Comparison of ENCODE assay signal across 13 cellular contexts in genomic region chr19:35783469-35784400, GRCh38. TPM values are rescaled to one million over a fixed set of nuclear protein-coding genes. Genes with fewer than 3 reads are reported as not detected.
A peak's percentile ranks its signal among the peaks of the same experiment; 100 is the strongest.
DNase-seq lines count a peak whose midpoint lies in the region.
"Had no signal": no experiment of that assay in that cellular context is flagged by ENCODE, and none has a peak within 500 bp of the region (broad histone marks: within the 10 kb centered on the region; RNA-seq: fewer than 3 reads in every experiment).

No MANE protein-coding gene starts in this region.

- no peak overlapping the region for H3K27ac ChIP-seq in CD4-positive, alpha-beta memory T cell (ENCODE audit: low read depth, low read length)
- H3K27ac ChIP-seq: cardiac muscle cell, gastroesophageal sphincter, left lung had no signal

- H3K9me3 Mint-ChIP-seq in CD4-positive, alpha-beta memory T cell = peaks cover 0 to 2% (median 0%) of the 10 kb centered on the region in 8 donors

- intact Hi-C loops in CD4-positive, alpha-beta memory T cell (cut with micrococcal nuclease) = no loop called here

- peaks cover 0 to 1% (median 0%) of the 10 kb centered on the region in 4 donors for H3K4me1 Mint-ChIP-seq in CD4-positive, alpha-beta memory T cell

- no peaks in the 10 kb centered on the region for H3K9me3 ChIP-seq in CD4-positive, alpha-beta memory T cell (ENCODE audit: control insufficient read depth in 1 of 2, low read length in 2 of 2)
- H3K9me3 ChIP-seq: gastroesophageal sphincter, left lung had no signal

- no peak overlapping the region for H3K27ac Mint-ChIP-seq in CD4-positive, alpha-beta memory T cell

- no peaks in the 10 kb centered on the region for H3K4me1 ChIP-seq in CD4-positive, alpha-beta memory T cell (ENCODE audit: insufficient read depth, low read length)
- H3K4me1 ChIP-seq: gastroesophageal sphincter, left lung had no signal

- peak; percentile 88 for DNase-seq in H7
- no peak for DNase-seq in stimulated activated CD4-positive, alpha-beta T cell treated with anti-CD3 and anti-CD28 coated beads, Interleukin-4, amount 100 ng/mL, for 4 hours
- no peak for DNase-seq in CD4-positive, alpha-beta memory T cell
- DNase-seq: activated naive CD4-positive, alpha-beta T cell treated with anti-CD3 and anti-CD28 coated beads, Interleukin-2, amount 50 U/mL, for 16 hours; AML-193; NCI-H2081 treated with DMSO at 0.1 percent for 48 hours; SIG-M5 had no signal

- H3K27me3 Mint-ChIP-seq in CD4-positive, alpha-beta memory T cell = no peaks in the 10 kb centered on the region

- no peaks in the 10 kb centered on the region for H3K36me3 ChIP-seq in H7 (replicated peaks; ENCODE audit: control insufficient read depth, insufficient read depth, low read length)
- H3K36me3 ChIP-seq in CD4-positive, alpha-beta memory T cell (ENCODE audit: insufficient read depth, low read length) = peaks cover 8% of the 10 kb centered on the region
- H3K36me3 ChIP-seq: cardiac muscle cell had no signal

- POLR2A ChIA-PET in CD4-positive, alpha-beta memory T cell (lab: Charles Lee; ENCODE audit: partially characterized antibody) = no interaction called here

- H3K4me3 ChIP-seq in H7 (ENCODE audit: insufficient read depth, low read depth, low read length) (peak overlapping the region; percentile 48), iPS-11a (ENCODE audit: low read depth, low read length) (peak overlapping the region; percentile 37)
- H3K4me3 ChIP-seq in CD4-positive, alpha-beta memory T cell (ENCODE audit: low read length in 2 of 2) = no peak overlapping the region
- H3K4me3 ChIP-seq: cardiac muscle cell, gastroesophageal sphincter, left lung had no signal

- H3K27me3 ChIP-seq in H7 (ENCODE audit: control insufficient read depth, insufficient read depth, low read length) = peaks cover 1% of the 10 kb centered on the region; the same call in 1 of the 2 replicates
- no peaks in the 10 kb centered on the region for H3K27me3 ChIP-seq in CD4-positive, alpha-beta memory T cell (ENCODE audit: insufficient read depth, low read length)
- H3K27me3 ChIP-seq: cardiac muscle cell, gastroesophageal sphincter, left lung had no signal

- CTCF ChIA-PET in CD4-positive, alpha-beta memory T cell (lab: Charles Lee; ENCODE audit: partially characterized antibody) = no interaction called here

- peaks cover 7 to 19% of the 10 kb centered on the region in 2 donors for H3K36me3 Mint-ChIP-seq in CD4-positive, alpha-beta memory T cell

- no peak overlapping the region for H3K4me3 Mint-ChIP-seq in CD4-positive, alpha-beta memory T cell

RNA-seq across cellular contexts. Expression of gene ARHGAP33, which starts 8.4 kb away (rescaled TPM):
- total RNA-seq in H7 (2014; rRNA removed; shearing (Covaris generic)) = 3.7 and 6.4 TPM in 2 replicates
- 10 to 100 TPM; 15.8 to 19.4 TPM for total RNA-seq in CD4-positive, alpha-beta memory T cell
- under 1 TPM in 1 of 2 donors, not detected in 1; 0.29 TPM for polyA plus RNA-seq in CD4-positive, alpha-beta memory T cell

RNA-seq across cellular contexts. Expression of gene PROSER3, which starts 25.8 kb away (rescaled TPM):
- total RNA-seq in H7 (2014; rRNA removed; shearing (Covaris generic)) = 6.8 and 14.0 TPM in 2 replicates
- 10 to 100 TPM; 45.1 to 46.5 TPM for total RNA-seq in CD4-positive, alpha-beta memory T cell
- polyA plus RNA-seq in CD4-positive, alpha-beta memory T cell = 10 to 100 TPM in 1 of 2 donors, 1 to 10 TPM in 1; 2.0 to 11.8 TPM

RNA-seq across cellular contexts. Expression of gene HSPB6, which starts 26.9 kb away (rescaled TPM):
- total RNA-seq in H7 (2014; rRNA removed; shearing (Covaris generic)) = 0.48 and 1.4 TPM in 2 replicates
- not detected for total RNA-seq in CD4-positive, alpha-beta memory T cell
- not detected for polyA plus RNA-seq in CD4-positive, alpha-beta memory T cell
- polyA plus RNA-seq: neural cell had no signal

RNA-seq across cellular contexts. Expression of gene PRODH2, which starts 28.9 kb away (rescaled TPM):
- total RNA-seq in H7 (2014; rRNA removed; shearing (Covaris generic)) = not detected in 2 replicates
- total RNA-seq in CD4-positive, alpha-beta memory T cell = not detected
- not detected for polyA plus RNA-seq in CD4-positive, alpha-beta memory T cell
- total RNA-seq: gastroesophageal sphincter, left lung, sciatic nerve had no signal
- polyA plus RNA-seq: cardiac muscle cell, neural cell had no signal

RNA-seq across cellular contexts. Expression of gene LIN37, which starts 35.4 kb away (rescaled TPM):
- 5.0 and 17.2 TPM in 2 replicates for total RNA-seq in H7 (2014; rRNA removed; shearing (Covaris generic))
- total RNA-seq in CD4-positive, alpha-beta memory T cell = 10 to 100 TPM; 26.3 to 29.4 TPM
- polyA plus RNA-seq in CD4-positive, alpha-beta memory T cell = 10 to 100 TPM in 1 of 2 donors, 1 to 10 TPM in 1; 8.3 to 13.3 TPM

Comparison
In these comparisons a context has a peak if more than half of its experiments do, and no peak if none do; other contexts are left out.
1. H3K4me3 ChIP-seq: peak in H7 (single experiment) and iPS-11a (single experiment); none in CD4-positive, alpha-beta memory T cell (0 of 2).